In the genomic region with DNA sequence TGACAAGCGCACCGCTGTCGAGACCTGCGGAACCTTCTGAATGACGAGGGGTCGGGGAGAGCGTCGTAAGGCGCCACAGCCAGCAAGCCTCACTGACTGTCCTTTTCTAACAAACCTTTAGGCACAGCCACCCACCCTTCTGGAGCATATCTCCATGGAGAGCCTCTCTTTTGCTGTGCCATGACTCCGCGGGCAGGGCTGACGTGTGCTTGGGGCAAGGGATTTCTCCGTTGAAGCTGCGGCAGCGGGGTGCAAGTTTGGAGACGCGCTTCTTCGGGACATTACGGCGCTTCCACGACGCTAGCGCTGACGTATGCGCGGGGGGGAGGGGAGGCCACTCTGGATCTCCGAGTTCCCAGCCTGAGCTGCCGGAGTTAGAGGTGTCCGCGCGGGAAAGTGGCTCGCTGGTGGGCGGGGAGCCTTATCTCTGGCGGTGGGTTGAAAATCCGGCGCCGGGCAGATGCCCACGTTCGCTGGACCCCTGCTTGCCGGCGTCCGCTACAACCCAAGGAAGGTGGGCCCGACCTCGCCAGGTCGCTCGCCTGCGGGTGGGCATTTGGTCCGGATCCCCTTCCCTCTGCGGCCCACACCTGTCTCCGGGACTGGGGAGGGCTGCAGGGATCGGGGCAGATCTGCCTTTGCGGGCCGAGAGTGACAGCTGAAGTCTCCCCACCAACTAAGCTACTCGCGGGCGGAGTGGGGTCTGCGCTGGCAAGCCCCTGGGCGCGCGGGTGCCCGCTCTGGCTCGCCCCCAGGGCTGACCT, we compare ENCODE assay signal across 8 cellular contexts. TPM values are rescaled to one million over a fixed set of nuclear protein-coding genes. Genes with fewer than 3 reads are reported as not detected.
DNase-seq lines count a peak whose midpoint lies in the region; ATAC-seq and TF ChIP-seq lines count a peak whose summit lies in the region.

No MANE protein-coding gene starts in this region.

- H3K27ac ChIP-seq in caudate nucleus (ENCODE audit: low read depth, low read length) = peak overlapping the region; percentile 89

- no peaks in the 10 kb centered on the region for H3K9me3 Mint-ChIP-seq in WTC11

- peaks cover 6% of the 10 kb centered on the region for H3K4me1 Mint-ChIP-seq in WTC11

- ATAC-seq in HG03064 (IDR thresholded peaks at IDR 0.05; ENCODE audit: low read depth, unreplicated experiment) (peak; percentile 80), WTC11 (peak; percentile 76)

- no peak overlapping the region for H3K27ac Mint-ChIP-seq in WTC11

- CTCF ChIA-PET in WTC11 (lab: Charles Lee) = no interaction called here

- DNase-seq in ACHN (peak; percentile 78), NCI-H2171 treated with DMSO at 0.1 percent for 48 hours (lab: John Stamatoyannopoulos, UW) (peak; percentile 60), WTC11 (ENCODE audit: low spot score) (peak; percentile 76), caudate nucleus (lab: John Stamatoyannopoulos, UW) (peak; percentile 26 to 94 (median 83)), iris pigment epithelial cell (ENCODE audit: low read depth) (peak; percentile 87)
- peak; percentile 65 to 90 for DNase-seq in stimulated activated CD4-positive, alpha-beta T cell treated with anti-CD3 and anti-CD28 coated beads, Interleukin-12 subunit alpha, Interleukin-12 subunit beta, amount 100 ng/mL, for 24 hours (ENCODE audit: low read depth in 2 of 2)

- peaks cover 24% of the 10 kb centered on the region for H3K27me3 Mint-ChIP-seq in WTC11 (ENCODE audit: low read depth)

- in situ Hi-C loops in ACHN (cut with HindIII; ENCODE audit: low pct_ligation_motif_present, low pct_unique_long_range_greater_than_20kb, low sequenced_read_pairs) = no loop called here

- POLR2A ChIA-PET in WTC11 (lab: Charles Lee) = no interaction called here

- TF ChIP-seq POLR2A in GM18526 (IDR thresholded peaks at IDR 0.05; ENCODE audit: extremely low read depth, insufficient read length) = peak; percentile 54

- no peak overlapping the region for H3K4me3 Mint-ChIP-seq in WTC11

- H3K36me3 Mint-ChIP-seq in WTC11 = no peaks in the 10 kb centered on the region

- TF ChIP-seq CTCF in WTC11 (IDR thresholded peaks at IDR 0.05) = no peak

TF ChIP-seq in WTC11, 78 proteins besides CTCF, POLR2A, EP300 and RAD21:
- TF ChIP-seq, protein P1, sequence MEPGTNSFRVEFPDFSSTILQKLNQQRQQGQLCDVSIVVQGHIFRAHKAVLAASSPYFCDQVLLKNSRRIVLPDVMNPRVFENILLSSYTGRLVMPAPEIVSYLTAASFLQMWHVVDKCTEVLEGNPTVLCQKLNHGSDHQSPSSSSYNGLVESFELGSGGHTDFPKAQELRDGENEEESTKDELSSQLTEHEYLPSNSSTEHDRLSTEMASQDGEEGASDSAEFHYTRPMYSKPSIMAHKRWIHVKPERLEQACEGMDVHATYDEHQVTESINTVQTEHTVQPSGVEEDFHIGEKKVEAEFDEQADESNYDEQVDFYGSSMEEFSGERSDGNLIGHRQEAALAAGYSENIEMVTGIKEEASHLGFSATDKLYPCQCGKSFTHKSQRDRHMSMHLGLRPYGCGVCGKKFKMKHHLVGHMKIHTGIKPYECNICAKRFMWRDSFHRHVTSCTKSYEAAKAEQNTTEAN (CRISPR knock-in tag; IDR thresholded peaks at IDR 0.05) = no peak
- TF ChIP-seq, protein P2, sequence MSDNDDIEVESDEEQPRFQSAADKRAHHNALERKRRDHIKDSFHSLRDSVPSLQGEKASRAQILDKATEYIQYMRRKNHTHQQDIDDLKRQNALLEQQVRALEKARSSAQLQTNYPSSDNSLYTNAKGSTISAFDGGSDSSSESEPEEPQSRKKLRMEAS (CRISPR knock-in tag; IDR thresholded peaks at IDR 0.05) = peak; percentile 16; the same call in 1 of the 2 replicates
- TF ChIP-seq, protein P3, sequence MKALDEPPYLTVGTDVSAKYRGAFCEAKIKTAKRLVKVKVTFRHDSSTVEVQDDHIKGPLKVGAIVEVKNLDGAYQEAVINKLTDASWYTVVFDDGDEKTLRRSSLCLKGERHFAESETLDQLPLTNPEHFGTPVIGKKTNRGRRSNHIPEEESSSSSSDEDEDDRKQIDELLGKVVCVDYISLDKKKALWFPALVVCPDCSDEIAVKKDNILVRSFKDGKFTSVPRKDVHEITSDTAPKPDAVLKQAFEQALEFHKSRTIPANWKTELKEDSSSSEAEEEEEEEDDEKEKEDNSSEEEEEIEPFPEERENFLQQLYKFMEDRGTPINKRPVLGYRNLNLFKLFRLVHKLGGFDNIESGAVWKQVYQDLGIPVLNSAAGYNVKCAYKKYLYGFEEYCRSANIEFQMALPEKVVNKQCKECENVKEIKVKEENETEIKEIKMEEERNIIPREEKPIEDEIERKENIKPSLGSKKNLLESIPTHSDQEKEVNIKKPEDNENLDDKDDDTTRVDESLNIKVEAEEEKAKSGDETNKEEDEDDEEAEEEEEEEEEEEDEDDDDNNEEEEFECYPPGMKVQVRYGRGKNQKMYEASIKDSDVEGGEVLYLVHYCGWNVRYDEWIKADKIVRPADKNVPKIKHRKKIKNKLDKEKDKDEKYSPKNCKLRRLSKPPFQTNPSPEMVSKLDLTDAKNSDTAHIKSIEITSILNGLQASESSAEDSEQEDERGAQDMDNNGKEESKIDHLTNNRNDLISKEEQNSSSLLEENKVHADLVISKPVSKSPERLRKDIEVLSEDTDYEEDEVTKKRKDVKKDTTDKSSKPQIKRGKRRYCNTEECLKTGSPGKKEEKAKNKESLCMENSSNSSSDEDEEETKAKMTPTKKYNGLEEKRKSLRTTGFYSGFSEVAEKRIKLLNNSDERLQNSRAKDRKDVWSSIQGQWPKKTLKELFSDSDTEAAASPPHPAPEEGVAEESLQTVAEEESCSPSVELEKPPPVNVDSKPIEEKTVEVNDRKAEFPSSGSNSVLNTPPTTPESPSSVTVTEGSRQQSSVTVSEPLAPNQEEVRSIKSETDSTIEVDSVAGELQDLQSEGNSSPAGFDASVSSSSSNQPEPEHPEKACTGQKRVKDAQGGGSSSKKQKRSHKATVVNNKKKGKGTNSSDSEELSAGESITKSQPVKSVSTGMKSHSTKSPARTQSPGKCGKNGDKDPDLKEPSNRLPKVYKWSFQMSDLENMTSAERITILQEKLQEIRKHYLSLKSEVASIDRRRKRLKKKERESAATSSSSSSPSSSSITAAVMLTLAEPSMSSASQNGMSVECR (CRISPR knock-in tag; IDR thresholded peaks at IDR 0.05; ENCODE audit: borderline replicate concordance) = peak; percentile 69
- TF ChIP-seq, protein P4, sequence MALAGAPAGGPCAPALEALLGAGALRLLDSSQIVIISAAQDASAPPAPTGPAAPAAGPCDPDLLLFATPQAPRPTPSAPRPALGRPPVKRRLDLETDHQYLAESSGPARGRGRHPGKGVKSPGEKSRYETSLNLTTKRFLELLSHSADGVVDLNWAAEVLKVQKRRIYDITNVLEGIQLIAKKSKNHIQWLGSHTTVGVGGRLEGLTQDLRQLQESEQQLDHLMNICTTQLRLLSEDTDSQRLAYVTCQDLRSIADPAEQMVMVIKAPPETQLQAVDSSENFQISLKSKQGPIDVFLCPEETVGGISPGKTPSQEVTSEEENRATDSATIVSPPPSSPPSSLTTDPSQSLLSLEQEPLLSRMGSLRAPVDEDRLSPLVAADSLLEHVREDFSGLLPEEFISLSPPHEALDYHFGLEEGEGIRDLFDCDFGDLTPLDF (CRISPR knock-in tag; IDR thresholded peaks at IDR 0.05) = 0 out of 2 replicates have a peak, but pooled peaks have one; percentile 31
- 0 out of 2 replicates have a peak, but pooled peaks have one; percentile 14 for TF ChIP-seq FOXK1 (CRISPR knock-in tag; IDR thresholded peaks at IDR 0.05)
- TF ChIP-seq CREM (CRISPR knock-in tag; IDR thresholded peaks at IDR 0.05) = peak; percentile 79
- TF ChIP-seq MYBL2 (CRISPR knock-in tag; IDR thresholded peaks at IDR 0.05) = 0 out of 2 replicates have a peak, but pooled peaks have one; percentile 35
- TF ChIP-seq, protein P5, sequence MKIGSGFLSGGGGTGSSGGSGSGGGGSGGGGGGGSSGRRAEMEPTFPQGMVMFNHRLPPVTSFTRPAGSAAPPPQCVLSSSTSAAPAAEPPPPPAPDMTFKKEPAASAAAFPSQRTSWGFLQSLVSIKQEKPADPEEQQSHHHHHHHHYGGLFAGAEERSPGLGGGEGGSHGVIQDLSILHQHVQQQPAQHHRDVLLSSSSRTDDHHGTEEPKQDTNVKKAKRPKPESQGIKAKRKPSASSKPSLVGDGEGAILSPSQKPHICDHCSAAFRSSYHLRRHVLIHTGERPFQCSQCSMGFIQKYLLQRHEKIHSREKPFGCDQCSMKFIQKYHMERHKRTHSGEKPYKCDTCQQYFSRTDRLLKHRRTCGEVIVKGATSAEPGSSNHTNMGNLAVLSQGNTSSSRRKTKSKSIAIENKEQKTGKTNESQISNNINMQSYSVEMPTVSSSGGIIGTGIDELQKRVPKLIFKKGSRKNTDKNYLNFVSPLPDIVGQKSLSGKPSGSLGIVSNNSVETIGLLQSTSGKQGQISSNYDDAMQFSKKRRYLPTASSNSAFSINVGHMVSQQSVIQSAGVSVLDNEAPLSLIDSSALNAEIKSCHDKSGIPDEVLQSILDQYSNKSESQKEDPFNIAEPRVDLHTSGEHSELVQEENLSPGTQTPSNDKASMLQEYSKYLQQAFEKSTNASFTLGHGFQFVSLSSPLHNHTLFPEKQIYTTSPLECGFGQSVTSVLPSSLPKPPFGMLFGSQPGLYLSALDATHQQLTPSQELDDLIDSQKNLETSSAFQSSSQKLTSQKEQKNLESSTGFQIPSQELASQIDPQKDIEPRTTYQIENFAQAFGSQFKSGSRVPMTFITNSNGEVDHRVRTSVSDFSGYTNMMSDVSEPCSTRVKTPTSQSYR (CRISPR knock-in tag; IDR thresholded peaks at IDR 0.05) = 0 out of 2 replicates have a peak, but pooled peaks have one; percentile 62
- TF ChIP-seq ZNF396 (CRISPR knock-in tag; IDR thresholded peaks at IDR 0.05; ENCODE audit: borderline replicate concordance) = no peak
TF ChIP-seq in WTC11: peak in this region for 7.

RNA-seq across cellular contexts. Expression of a gene that starts 0.5 kb away (rescaled TPM):
- 3.3 to 5.0 TPM (median 4.1 TPM) in 3 replicates for total RNA-seq in WTC11 (2021)

Comparison
In these comparisons a context has a peak if more than half of its experiments do, and no peak if none do; other contexts are left out.
1. Peak in every context shown above with its lines: DNase-seq, ATAC-seq and H3K27ac ChIP-seq.